ENCODE assay signal across 8 cellular contexts in the genomic region with DNA sequence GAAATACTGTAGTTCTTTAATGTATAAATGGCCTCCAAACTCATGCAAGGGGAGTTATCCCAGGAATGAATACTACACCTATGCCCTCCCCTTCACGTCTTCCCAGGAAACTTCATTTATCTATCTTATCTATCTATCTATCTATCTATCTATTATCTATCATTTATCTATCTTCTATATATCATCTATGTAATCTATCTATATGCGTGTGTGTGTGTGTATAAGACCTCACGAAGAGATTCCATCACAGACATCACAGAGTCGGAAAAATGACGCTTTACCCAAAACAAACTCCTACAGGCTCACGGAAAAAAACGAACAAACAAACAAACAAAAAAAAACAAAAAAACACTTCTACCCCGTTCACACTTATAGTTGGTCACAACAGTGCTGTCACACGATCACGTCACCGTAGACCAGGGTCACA. TPM values are rescaled to one million over a fixed set of nuclear protein-coding genes. Genes with fewer than 3 reads are reported as not detected.
DNase-seq lines count a peak whose midpoint lies in the region; ATAC-seq and TF ChIP-seq lines count a peak whose summit lies in the region.

No MANE protein-coding gene starts in this region.

- H4K20me1 ChIP-seq in SK-N-SH (ENCODE audit: insufficient read depth), result no peaks in the 10 kb centered on the region

- no peak for TF ChIP-seq EP300 in SK-N-SH (IDR thresholded peaks at IDR 0.05; ENCODE audit: borderline replicate concordance in 1 of 2, low read depth in 1 of 2, low read length in 1 of 2)

- H3K9ac ChIP-seq in SK-N-SH, result peak overlapping the region; percentile 91

- peak overlapping the region; percentile 71 to 79 for H3K27ac ChIP-seq in SK-N-SH (ENCODE audit: low read depth in 2 of 2, low read length in 1 of 2)

- no peaks in the 10 kb centered on the region for H3K9me3 ChIP-seq in SK-N-SH

- H3K4me2 ChIP-seq in SK-N-SH, result peak overlapping the region; percentile 77

- ATAC-seq in HG02571 (IDR thresholded peaks at IDR 0.05; ENCODE audit: unreplicated experiment) (no peak), GM19328 (IDR thresholded peaks at IDR 0.05; ENCODE audit: unreplicated experiment) (no peak)

- CTCF ChIA-PET in SK-N-SH (lab: Yijun Ruan, JAX), result interaction anchor here (0.6 kb wide), 1 partner anchor 832 kb away, joined by 3 read pairs; no protein-coding TSS in a partner anchor

- peak overlapping the region; percentile 97 for H2AFZ ChIP-seq in SK-N-SH (ENCODE audit: low read depth)

- no peaks in the 10 kb centered on the region for H3K27me3 ChIP-seq in GM06990 (replicated peaks; ENCODE audit: control insufficient read depth, insufficient read depth, low read length)
- H3K27me3 ChIP-seq in SK-N-SH (ENCODE audit: insufficient read depth), result no peaks in the 10 kb centered on the region

- POLR2A ChIA-PET in SK-N-SH (lab: Yijun Ruan, JAX), result interaction anchor here (0.9 to 2.7 kb wide), 9 partner anchors 10 to 328 kb away, joined by 3 to 21 read pairs (median 5); partner anchors contain the start of genes ZFP14, ZNF260, ZNF345 and ZNF382

- peaks cover 9% of the 10 kb centered on the region for H3F3A ChIP-seq in SK-N-SH (replicated peaks; ENCODE audit: insufficient read depth)

- H3K9me2 ChIP-seq in SK-N-SH, result no peaks in the 10 kb centered on the region

- peak overlapping the region; percentile 72 for H3K4me3 ChIP-seq in GM06990 (replicated peaks; ENCODE audit: low read depth, low read length)
- H3K4me3 ChIP-seq in SK-N-SH (ENCODE audit: low read depth in 2 of 2, low read length in 1 of 2), result peak overlapping the region; percentile 81 to 99
- peak overlapping the region; percentile 61 for H3K4me3 ChIP-seq in fibroblast of pulmonary artery (replicated peaks; ENCODE audit: low read depth, low read length)

- 10% methylated on average over 11 of the region's 11 CpGs for WGBS in SK-N-SH (ENCODE audit: low lambda C conversion rate)

- no peak for TF ChIP-seq RAD21 in SK-N-SH (IDR thresholded peaks at IDR 0.05; ENCODE audit: low read length)

- peaks cover 0 to 6% of the 10 kb centered on the region in 2 experiments; a peak in 3 of 4 replicates for H3K4me1 ChIP-seq in SK-N-SH (ENCODE audit: control insufficient read depth in 1 of 2, insufficient read depth in 2 of 2, low read depth in 1 of 2, low read length in 1 of 2)

- peaks cover 81% of the 10 kb centered on the region for H3K79me2 ChIP-seq in SK-N-SH (ENCODE audit: insufficient read depth)

- H3K36me3 ChIP-seq in GM06990 (ENCODE audit: control insufficient read depth, insufficient read depth, low read length) (peaks cover 6% of the 10 kb centered on the region), SK-N-SH (replicated peaks in 1 of 2; ENCODE audit: control insufficient read depth in 1 of 2, insufficient read depth in 2 of 2, low read length in 1 of 2) (peaks cover 10 to 61% of the 10 kb centered on the region in 2 experiments)

- no peak for DNase-seq in GM06990 (ENCODE audit: extremely low read depth, insufficient read length)
- no peak for DNase-seq in SK-N-SH
- DNase-seq in fibroblast of pulmonary artery (ENCODE audit: low read depth), result no peak
- peak; percentile 50 for DNase-seq in renal cortical epithelial cell (ENCODE audit: low read depth)
- DNase-seq in NCI-H345 treated with DMSO at 0.1 percent for 48 hours (lab: John Stamatoyannopoulos, UW; ENCODE audit: unreplicated experiment), result no peak
- no peak for DNase-seq in HK-2 (ENCODE audit: unreplicated experiment)

- TF ChIP-seq CTCF in GM06990 (IDR thresholded peaks at IDR 0.05; ENCODE audit: insufficient read depth, low read length, poor library complexity, severe bottlenecking) (no peak), SK-N-SH (IDR thresholded peaks at IDR 0.05) (no peak), fibroblast of pulmonary artery (IDR thresholded peaks at IDR 0.05; ENCODE audit: low read length, missing control alignments) (no peak)

TF ChIP-seq in SK-N-SH, 30 proteins besides CTCF, POLR2A, EP300 and RAD21:
- TF ChIP-seq SIN3A (IDR thresholded peaks at IDR 0.05; ENCODE audit: borderline replicate concordance, low read depth, low read length), result no peak

RNA-seq across cellular contexts. Expression of gene ZNF529, which starts 0.5 kb away (rescaled TPM):
- 5.6 and 8.6 TPM in 2 replicates for polyA plus RNA-seq in SK-N-SH (2012; rRNA removed)
- 6.1 TPM in 2 replicates for polyA plus RNA-seq in SK-N-SH (2012; cell fraction: cytosol; rRNA removed)
- 12.8 and 18.7 TPM in 2 replicates for polyA plus RNA-seq in SK-N-SH (2012; cell fraction: nucleus; rRNA removed)
- total RNA-seq in renal cortical epithelial cell, result 8.2 and 16.7 TPM in 2 replicates

RNA-seq across cellular contexts. Expression of gene ZNF382, which starts 32.5 kb away (rescaled TPM):
- 2.3 and 3.5 TPM in 2 replicates for polyA plus RNA-seq in SK-N-SH (2012; rRNA removed)
- 1.5 and 2.3 TPM in 2 replicates for polyA plus RNA-seq in SK-N-SH (2012; cell fraction: cytosol; rRNA removed)
- polyA plus RNA-seq in SK-N-SH (2012; cell fraction: nucleus; rRNA removed), result 8.4 and 10.0 TPM in 2 replicates
- 5.6 and 19.0 TPM in 2 replicates for total RNA-seq in renal cortical epithelial cell

RNA-seq across cellular contexts. Expression of gene ZNF260, which starts 44.5 kb away (rescaled TPM):
- 2.6 and 4.7 TPM in 2 replicates for polyA plus RNA-seq in SK-N-SH (2012; rRNA removed)
- 4.9 and 5.3 TPM in 2 replicates for polyA plus RNA-seq in SK-N-SH (2012; cell fraction: cytosol; rRNA removed)
- polyA plus RNA-seq in SK-N-SH (2012; cell fraction: nucleus; rRNA removed), result 2.9 and 4.8 TPM in 2 replicates
- total RNA-seq in renal cortical epithelial cell, result 20.8 and 34.5 TPM in 2 replicates
